ENCODE assay signal across 22 cellular contexts in genomic region chr7:101678713-101679112, GRCh38. TPM values are rescaled to one million over a fixed set of nuclear protein-coding genes. Genes with fewer than 3 reads are reported as not detected.
DNase-seq lines count a peak whose midpoint lies in the region; ATAC-seq and TF ChIP-seq lines count a peak whose summit lies in the region.
"Had no signal": no experiment of that assay in that cellular context is flagged by ENCODE, and none has a peak within 500 bp of the region (broad histone marks: within the 10 kb centered on the region; RNA-seq: fewer than 3 reads in every experiment).

No MANE protein-coding gene starts in this region.

- no peak overlapping the region for H3K9ac ChIP-seq in IMR-90 (ENCODE audit: low read depth, low read length)

- H3K27ac ChIP-seq in IMR-90 (ENCODE audit: insufficient read depth, low read length), result no peak overlapping the region
- H3K27ac ChIP-seq: cardiac muscle cell, neutrophil, upper lobe of left lung had no signal

- H3K4me1 ChIP-seq in IMR-90 (ENCODE audit: control insufficient read depth, insufficient read depth, low read length), result peaks cover 8% of the 10 kb centered on the region

- H3K4me1 Mint-ChIP-seq in chondrocyte (ENCODE audit: low read depth) (peaks cover 44% of the 10 kb centered on the region), osteocyte (ENCODE audit: unreplicated experiment) (peaks cover 40% of the 10 kb centered on the region)
- H3K4me1 Mint-ChIP-seq: endodermal cell; immature natural killer cell; stimulated activated memory B cell treated with anti-CD40 and anti-IgM and Interleukin-4, amounts not matched to agents 10 μg/mL and 1 μg/mL and 100 μg/mL, for 72 hours had no signal

- no peak overlapping the region for H2AFZ ChIP-seq in IMR-90 (replicated peaks; ENCODE audit: low read length, poor library complexity)

- peak overlapping the region; percentile 26; the same call in 1 of the 2 replicates for H3K4ac ChIP-seq in IMR-90 (ENCODE audit: low read depth, low read length)

- POLR2A ChIA-PET in IMR-90 (lab: Charles Lee; ENCODE audit: unreplicated experiment), result interaction anchor here (0.6 kb wide), 1 partner anchor 16 kb away, joined by 7 read pairs; no protein-coding TSS in a partner anchor

- BruUV-seq in IMR-90 (replicated peaks; lab: Mats Ljungman, UMichigan), result no TSS peak

- H3K79me1 ChIP-seq in IMR-90 (ENCODE audit: low read depth in 1 of 2, low read length in 2 of 2), result no peaks in the 10 kb centered on the region

- no peak for TF ChIP-seq POLR2A in IMR-90 (IDR thresholded peaks at IDR 0.05; ENCODE audit: low read depth, low read length)

- H2AK9ac ChIP-seq in IMR-90 (replicated peaks; ENCODE audit: low read depth, low read length, poor library complexity), result no peak overlapping the region

- H3K36me3 Mint-ChIP-seq in chondrocyte (ENCODE audit: low read depth), result no peaks in the 10 kb centered on the region
- H3K36me3 Mint-ChIP-seq in osteocyte (ENCODE audit: unreplicated experiment), result no peaks in the 10 kb centered on the region
- H3K36me3 Mint-ChIP-seq: CD14-positive monocyte; immature natural killer cell; stimulated activated memory B cell treated with anti-CD40 and anti-IgM and Interleukin-4, amounts not matched to agents 10 μg/mL and 1 μg/mL and 100 μg/mL, for 72 hours had no signal

- H3K14ac ChIP-seq in IMR-90 (replicated peaks; ENCODE audit: low read depth, low read length), result no peak overlapping the region

- peaks cover 6% of the 10 kb centered on the region for H3K9me1 ChIP-seq in IMR-90 (ENCODE audit: insufficient read depth, low read length)

- dilution Hi-C loops in IMR-90 (cut with HindIII; ENCODE audit: low sequenced_read_pairs, unreplicated experiment), result no loop called here

- H3K4me2 ChIP-seq in IMR-90 (ENCODE audit: low read depth, low read length), result no peak overlapping the region

- no peak overlapping the region; the same call in 1 of the 2 replicates for H2AK5ac ChIP-seq in IMR-90 (ENCODE audit: low read depth, low read length)

- H3K36me3 ChIP-seq in IMR-90 (ENCODE audit: control insufficient read depth, insufficient read depth, low read length), result no peaks in the 10 kb centered on the region
- H3K36me3 ChIP-seq: cardiac muscle cell, neutrophil, upper lobe of left lung had no signal

- intact Hi-C loops in IMR-90 (cut with micrococcal nuclease), result no loop called here

- in situ Hi-C loops in IMR-90 (cut with MboI; ENCODE audit: low sequenced_read_pairs), result no loop called here

- H2BK5ac ChIP-seq in IMR-90 (ENCODE audit: low read depth, low read length, poor library complexity, severe bottlenecking), result no peak overlapping the region

- no peak for TF ChIP-seq CTCF in IMR-90 (conservative IDR thresholded peaks at IDR 0.05; ENCODE audit: low read depth, low read length)
- no peak for TF ChIP-seq CTCF in chondrocyte (IDR thresholded peaks at IDR 0.05)
- TF ChIP-seq CTCF in osteocyte (IDR thresholded peaks at IDR 0.05), result no peak
- no peak for TF ChIP-seq CTCF in GM20000 (IDR thresholded peaks at IDR 0.05; ENCODE audit: extremely low read depth, missing control alignments)

- no peaks in the 10 kb centered on the region for H3K9me3 ChIP-seq in IMR-90 (ENCODE audit: control insufficient read depth, insufficient read depth, low read length)
- H3K9me3 ChIP-seq: neutrophil, upper lobe of left lung had no signal

- no peak overlapping the region for H3K23ac ChIP-seq in IMR-90 (ENCODE audit: low read depth, low read length)

- CTCF ChIA-PET in IMR-90 (lab: Yijun Ruan, JAX), result no interaction called here

- H4K5ac ChIP-seq in IMR-90 (ENCODE audit: low read depth, low read length), result no peak overlapping the region

- H2BK15ac ChIP-seq in IMR-90 (ENCODE audit: low read depth, low read length), result no peak overlapping the region

- DNase-seq in Daoy (ENCODE audit: low read depth), result peak; percentile 96
- DNase-seq in IMR-90, result peak; percentile 50
- no peak for DNase-seq in chondrocyte (ENCODE audit: low spot score)
- DNase-seq in osteocyte (ENCODE audit: extremely low spot score, unreplicated experiment), result no peak
- DNase-seq in GM20000 (ENCODE audit: low spot score), result no peak
- DNase-seq in DMS79 (lab: John Stamatoyannopoulos, UW), result no peak
- no peak for DNase-seq in NCI-H128 (lab: John Stamatoyannopoulos, UW; ENCODE audit: unreplicated experiment)
- DNase-seq: activated CD8-positive, alpha-beta memory T cell treated with anti-CD3 and anti-CD28 coated beads, Interleukin-2, amount 50 U/mL, for 48 hours; activated naive CD4-positive, alpha-beta T cell treated with Interleukin-2 at 50 U/mL for 16 hours; DND-41; endodermal cell; immature natural killer cell; NCI-H1105 treated with DMSO at 0.1 percent for 48 hours; NCI-H446 treated with DMSO at 0.1 percent for 48 hours; small intestine; upper lobe of left lung had no signal

- H4K8ac ChIP-seq in IMR-90 (ENCODE audit: low read depth in 2 of 2, low read length in 2 of 2), result no peak overlapping the region

- no peak overlapping the region for H2BK120ac ChIP-seq in IMR-90 (ENCODE audit: low read depth, low read length)

- H3K27ac Mint-ChIP-seq in chondrocyte (ENCODE audit: unreplicated experiment), result peak overlapping the region; percentile 90
- H3K27ac Mint-ChIP-seq in osteocyte (ENCODE audit: unreplicated experiment), result peak overlapping the region; percentile 19
- H3K27ac Mint-ChIP-seq: endodermal cell; immature natural killer cell; stimulated activated memory B cell treated with anti-CD40 and anti-IgM and Interleukin-4, amounts not matched to agents 10 μg/mL and 1 μg/mL and 100 μg/mL, for 72 hours had no signal

- no peak for ATAC-seq in IMR-90 (ENCODE audit: low read depth)
- ATAC-seq: stimulated activated memory B cell treated with anti-CD40 and anti-IgM and Interleukin-4, amounts not matched to agents 10 μg/mL and 1 μg/mL and 100 μg/mL, for 72 hours had no signal

- WGBS in IMR-90 (ENCODE audit: extremely low coverage in 2 of 2, insufficient read length in 1 of 2), 2 experiments, result no CpG with 5 or more reads among the region's 8 CpGs

- no peak overlapping the region for H4K91ac ChIP-seq in IMR-90 (ENCODE audit: insufficient read depth, low read depth, low read length)

- no peak overlapping the region for H3K4me3 ChIP-seq in IMR-90 (ENCODE audit: insufficient read depth, low read depth, low read length)
- H3K4me3 ChIP-seq: cardiac muscle cell, upper lobe of left lung had no signal

- peaks cover 9% of the 10 kb centered on the region; the same call in 1 of the 2 replicates for H4K20me1 ChIP-seq in IMR-90 (ENCODE audit: insufficient read depth, low read length)

- H3K27me3 Mint-ChIP-seq in chondrocyte (ENCODE audit: low read depth) (no peaks in the 10 kb centered on the region), osteocyte (ENCODE audit: unreplicated experiment) (no peaks in the 10 kb centered on the region)

- no peak overlapping the region for H3K56ac ChIP-seq in IMR-90 (ENCODE audit: extremely low read depth, insufficient read depth, low read length)

- H3K27me3 ChIP-seq in IMR-90 (ENCODE audit: control insufficient read depth, insufficient read depth, low read length), result no peaks in the 10 kb centered on the region
- H3K27me3 ChIP-seq: cardiac muscle cell, neutrophil, upper lobe of left lung had no signal

- H2BK20ac ChIP-seq in IMR-90 (ENCODE audit: low read depth, low read length), result no peak overlapping the region

- TF ChIP-seq RAD21 in IMR-90 (IDR thresholded peaks at IDR 0.05; ENCODE audit: low read length), result no peak

- H3K9me3 Mint-ChIP-seq in chondrocyte (ENCODE audit: low read depth), result no peaks in the 10 kb centered on the region
- H3K9me3 Mint-ChIP-seq in osteocyte (ENCODE audit: unreplicated experiment), result no peaks in the 10 kb centered on the region
- H3K9me3 Mint-ChIP-seq: endodermal cell; immature natural killer cell; stimulated activated memory B cell treated with anti-CD40 and anti-IgM and Interleukin-4, amounts not matched to agents 10 μg/mL and 1 μg/mL and 100 μg/mL, for 72 hours had no signal

- H3K4me3 Mint-ChIP-seq in chondrocyte (ENCODE audit: unreplicated experiment), result no peak overlapping the region
- H3K4me3 Mint-ChIP-seq in osteocyte (ENCODE audit: unreplicated experiment), result no peak overlapping the region
- H3K4me3 Mint-ChIP-seq: CD14-positive monocyte; endodermal cell; immature natural killer cell; stimulated activated memory B cell treated with anti-CD40 and anti-IgM and Interleukin-4, amounts not matched to agents 10 μg/mL and 1 μg/mL and 100 μg/mL, for 72 hours had no signal

- no peak overlapping the region for H3K18ac ChIP-seq in IMR-90 (ENCODE audit: low read depth, low read length)

TF ChIP-seq in IMR-90, 13 proteins besides CTCF, POLR2A, EP300 and RAD21 (continues in another document):
- TF ChIP-seq BHLHE40 (IDR thresholded peaks at IDR 0.05; ENCODE audit: low read depth, low read length) (no peak), NFE2L2 (IDR thresholded peaks at IDR 0.05; ENCODE audit: low read depth, low read length) (no peak), RFX5 (IDR thresholded peaks at IDR 0.05; ENCODE audit: low read depth, low read length) (no peak), RCOR1 (IDR thresholded peaks at IDR 0.05; ENCODE audit: insufficient replicate concordance, low read length) (no peak), MAZ (IDR thresholded peaks at IDR 0.05; ENCODE audit: borderline replicate concordance, low read depth, low read length) (no peak), FOS (IDR thresholded peaks at IDR 0.05; ENCODE audit: low read depth, low read length) (no peak), ELK1 (IDR thresholded peaks at IDR 0.05; ENCODE audit: borderline replicate concordance, low read depth, low read length) (no peak), CEBPB (IDR thresholded peaks at IDR 0.05; ENCODE audit: low read depth, low read length) (no peak)

RNA-seq across cellular contexts. Expression of gene MYL10, which starts 49.6 kb away (rescaled TPM):
- not detected in 2 replicates for total RNA-seq in Daoy (2014; rRNA removed; shearing (Covaris generic))
- not detected in 2 replicates for total RNA-seq in IMR-90 (2012; rRNA removed)
- not detected in 2 replicates for polyA plus RNA-seq in IMR-90 (2012; rRNA removed)
- not detected in 2 replicates for polyA plus RNA-seq in IMR-90 (2012; cell fraction: cytosol; rRNA removed)
- not detected in 2 replicates for polyA plus RNA-seq in IMR-90 (2012; cell fraction: nucleus; rRNA removed; ENCODE audit: low replicate concordance)
- 3.4 to 5.1 TPM (median 4.7 TPM) in 3 replicates for total RNA-seq in chondrocyte
- total RNA-seq in osteocyte, result 0.52 TPM in 1 of 2 replicates, not detected in the other
- total RNA-seq: cardiac muscle cell, endodermal cell, glomerular endothelial cell, OCI-LY7, upper lobe of left lung had no signal
- polyA plus RNA-seq: cardiac muscle cell, CD14-positive monocyte, immature natural killer cell, small intestine had no signal

Comparison
In these comparisons a context has a peak if more than half of its experiments do, and no peak if none do; other contexts are left out.
1. DNase-seq: peak in Daoy (single experiment) and IMR-90 (single experiment); none in chondrocyte (single experiment), osteocyte (single experiment), GM20000 (single experiment), DMS79 (single experiment) and NCI-H128 (single experiment).